12 cellular contexts compared by ENCODE assay signal in the genomic region with DNA sequence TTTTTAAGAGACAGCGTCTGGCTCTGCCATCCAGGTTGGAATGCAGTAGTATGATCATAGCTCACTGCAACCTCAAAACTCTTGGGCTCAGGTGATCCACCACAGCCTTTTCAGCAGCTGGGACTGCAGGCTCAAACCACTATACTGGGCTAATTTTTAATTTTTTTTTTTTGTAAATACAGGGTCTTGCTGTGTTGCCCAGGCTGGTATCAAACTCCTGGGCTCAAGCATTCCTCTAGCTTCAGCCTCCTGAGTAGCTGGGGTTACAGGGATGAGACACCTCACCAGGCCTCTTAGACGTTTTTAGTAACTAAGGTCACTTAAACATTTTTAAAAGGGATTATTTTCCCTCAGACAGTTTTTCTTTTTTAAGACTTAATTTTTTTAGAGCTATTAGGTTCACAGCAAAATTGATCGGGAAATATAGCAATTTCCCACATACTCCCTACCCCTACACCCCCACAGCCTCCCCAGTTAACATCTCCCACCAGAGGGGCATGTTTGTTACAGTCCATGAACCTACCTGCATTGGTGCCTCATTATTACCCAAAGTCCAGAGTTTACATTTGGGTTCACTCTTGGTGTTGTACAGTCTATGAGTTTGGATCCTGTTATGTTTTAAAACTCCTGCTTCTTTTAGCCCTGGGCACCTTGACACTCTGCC. TPM values are rescaled to one million over a fixed set of nuclear protein-coding genes. Genes with fewer than 3 reads are reported as not detected.
DNase-seq lines count a peak whose midpoint lies in the region; ATAC-seq and TF ChIP-seq lines count a peak whose summit lies in the region.
"Had no signal": no experiment of that assay in that cellular context is flagged by ENCODE, and none has a peak within 500 bp of the region (broad histone marks: within the 10 kb centered on the region; RNA-seq: fewer than 3 reads in every experiment).

No MANE protein-coding gene starts in this region.

- H3K4me1 ChIP-seq in heart left ventricle (peaks cover 11 to 64% (median 43%) of the 10 kb centered on the region in 12 donors), right atrium auricular region (peaks cover 0 to 56% of the 10 kb centered on the region in 2 donors), mesodermal cell (ENCODE audit: control insufficient read depth, insufficient read depth, low read length, poor library complexity, severe bottlenecking) (peaks cover 34% of the 10 kb centered on the region), vagina (peaks cover 63% of the 10 kb centered on the region), uterus (peaks cover 0 to 19% of the 10 kb centered on the region in 2 donors)

- peaks cover 0 to 8% (median 0%) of the 10 kb centered on the region in 9 donors for H3K36me3 ChIP-seq in heart left ventricle
- H3K36me3 ChIP-seq in right atrium auricular region: no peaks in the 10 kb centered on the region
- peaks cover 56% of the 10 kb centered on the region for H3K36me3 ChIP-seq in mesodermal cell (ENCODE audit: control insufficient read depth, insufficient read depth, low read length)
- no peaks in the 10 kb centered on the region for H3K36me3 ChIP-seq in vagina
- H3K36me3 ChIP-seq in uterus: no peaks in the 10 kb centered on the region

- H3K9me3 Mint-ChIP-seq in activated naive CD8-positive, alpha-beta T cell treated with anti-CD3 and anti-CD28 coated beads, Interleukin-2, amount 50 U/mL, for 24 hours: no peaks in the 10 kb centered on the region

- 76 to 88% (median 82%) methylated on average over 3 of the region's 3 CpGs for WGBS in heart left ventricle, 4 donors
- WGBS in mesodermal cell (ENCODE audit: insufficient coverage in 2 of 2), 2 experiments: 100% methylated on average over 1 of the region's 3 CpGs

- H3K4me3 ChIP-seq in heart left ventricle (peak overlapping the region in 7 of 12 donors; percentile 58 to 90 (median 75)), right atrium auricular region (no peak overlapping the region), mesodermal cell (ENCODE audit: extremely low read depth, insufficient read depth, low read length, poor library complexity, severe bottlenecking) (peak overlapping the region; percentile 58), vagina (peak overlapping the region; percentile 59 to 82), uterus (no peak overlapping the region)

- DNase-seq in heart left ventricle: peak in 1 of 5 donors; percentile 4
- DNase-seq in right atrium auricular region (ENCODE audit: low spot score): no peak
- no peak for DNase-seq in activated naive CD8-positive, alpha-beta T cell treated with anti-CD3 and anti-CD28 coated beads, Interleukin-2, amount 50 U/mL, for 24 hours
- no peak for DNase-seq in vagina (ENCODE audit: extremely low spot score in 2 of 2)
- DNase-seq in HCEC 1CT: no peak
- DNase-seq in EL: no peak
- DNase-seq in uterus: no peak
- DNase-seq: stimulated activated CD4-positive, alpha-beta T cell treated with anti-CD3 and anti-CD28 coated beads, Interleukin-1b, Interleukin-23, amount 100 ng/mL, for 48 hours had no signal

- H3K36me3 Mint-ChIP-seq in activated naive CD8-positive, alpha-beta T cell treated with anti-CD3 and anti-CD28 coated beads, Interleukin-2, amount 50 U/mL, for 24 hours (ENCODE audit: low read depth): peaks cover 27% of the 10 kb centered on the region

- H3K27ac ChIP-seq in heart left ventricle (peak overlapping the region in 1 of 12 donors; percentile 12), right atrium auricular region (no peak overlapping the region), mesodermal cell (ENCODE audit: low read depth, low read length, severe bottlenecking) (peak overlapping the region; percentile 71), vagina (no peak overlapping the region), uterus (no peak overlapping the region)

- H3K4me3 Mint-ChIP-seq in activated naive CD8-positive, alpha-beta T cell treated with anti-CD3 and anti-CD28 coated beads, Interleukin-2, amount 50 U/mL, for 24 hours: peak overlapping the region; percentile 83

- peak overlapping the region; percentile 31 for H3K27ac Mint-ChIP-seq in activated naive CD8-positive, alpha-beta T cell treated with anti-CD3 and anti-CD28 coated beads, Interleukin-2, amount 50 U/mL, for 24 hours

- H3K4me1 Mint-ChIP-seq in activated naive CD8-positive, alpha-beta T cell treated with anti-CD3 and anti-CD28 coated beads, Interleukin-2, amount 50 U/mL, for 24 hours: peaks cover 71% of the 10 kb centered on the region

- H3K27me3 ChIP-seq in heart left ventricle (no peaks in the 10 kb centered on the region), right atrium auricular region (no peaks in the 10 kb centered on the region), vagina (no peaks in the 10 kb centered on the region), uterus (no peaks in the 10 kb centered on the region)

- no peak for TF ChIP-seq POLR2A in heart left ventricle (IDR thresholded peaks at IDR 0.05)
- TF ChIP-seq POLR2A in vagina (IDR thresholded peaks at IDR 0.05): no peak
- no peak for TF ChIP-seq POLR2A in uterus (IDR thresholded peaks at IDR 0.05)

- H3K9me3 ChIP-seq in heart left ventricle: no peaks in the 10 kb centered on the region
- no peaks in the 10 kb centered on the region for H3K9me3 ChIP-seq in right atrium auricular region
- H3K9me3 ChIP-seq in mesodermal cell (ENCODE audit: control insufficient read depth, low read length): no peaks in the 10 kb centered on the region
- H3K9me3 ChIP-seq in vagina: no peaks in the 10 kb centered on the region
- H3K9me3 ChIP-seq in uterus: no peaks in the 10 kb centered on the region

- TF ChIP-seq CTCF in heart left ventricle (IDR thresholded peaks at IDR 0.05): no peak
- no peak for TF ChIP-seq CTCF in right atrium auricular region (IDR thresholded peaks at IDR 0.05)
- no peak for TF ChIP-seq CTCF in vagina (IDR thresholded peaks at IDR 0.05)
- no peak for TF ChIP-seq CTCF in uterus (IDR thresholded peaks at IDR 0.05)

- H3K27me3 Mint-ChIP-seq in activated naive CD8-positive, alpha-beta T cell treated with anti-CD3 and anti-CD28 coated beads, Interleukin-2, amount 50 U/mL, for 24 hours: no peaks in the 10 kb centered on the region

- intact Hi-C loops in heart left ventricle (cut with DNase I) (loop anchor here in 9 of 10 donors (5.0 kb wide), 5 partner anchors 33 to 53 kb away; no protein-coding TSS in a partner anchor), vagina (cut with DNase I) (no loop called here), uterus (cut with DNase I; ENCODE audit: low total_unique reads) (no loop called here)

- ATAC-seq in heart left ventricle: no peak
- no peak for ATAC-seq in activated naive CD8-positive, alpha-beta T cell treated with anti-CD3 and anti-CD28 coated beads, Interleukin-2, amount 50 U/mL, for 24 hours
- ATAC-seq: HCT116, left lobe of liver had no signal

RNA-seq across cellular contexts. Expression of gene BCR, which starts 3.9 kb away (rescaled TPM):
- 10 to 100 TPM; 24.0 to 51.1 (median 29.3) TPM for total RNA-seq in heart left ventricle
- 10 to 100 TPM; 12.6 to 22.4 TPM for polyA plus RNA-seq in heart left ventricle
- total RNA-seq in right atrium auricular region: 10 to 100 TPM; 27.0 to 41.3 TPM
- polyA plus RNA-seq in mesodermal cell (2013, experiment 1 of 2): 34.1 TPM
- polyA plus RNA-seq in mesodermal cell (2013, experiment 2 of 2): 32.9 TPM
- 52.5 TPM for total RNA-seq in vagina
- total RNA-seq in uterus: 10 to 100 TPM; 10.6 to 93.3 (median 28.3) TPM

RNA-seq across cellular contexts. Expression of gene RAB36, which starts 39.0 kb away (rescaled TPM):
- total RNA-seq in heart left ventricle (1 to 10 TPM in 2 of 9 donors, under 1 TPM in 7; 0.25 to 3.2 (median 0.54) TPM), right atrium auricular region (1 to 10 TPM in 1 of 2 donors, under 1 TPM in 1; 0.59 to 2.0 TPM), vagina (3.2 TPM), uterus (10 to 100 TPM in 3 of 4 donors, 1 to 10 TPM in 1; 8.8 to 28.7 (median 14.7) TPM)
- polyA plus RNA-seq in heart left ventricle: under 1 TPM; 0.11 to 0.55 TPM
- 2.9 TPM for polyA plus RNA-seq in mesodermal cell (2013, experiment 1 of 2)
- polyA plus RNA-seq in mesodermal cell (2013, experiment 2 of 2): 1.7 TPM
- total RNA-seq: T-helper 1 cell treated with Interleukin-12 subunit alpha and Interleukin-12 subunit beta and Interleukin-4 antibody, amounts not matched to agents 30 ng/mL and 1 ng/mL, for 36 hours had no signal

RNA-seq across cellular contexts. Expression of gene RSPH14, which starts 42.4 kb away (rescaled TPM):
- total RNA-seq in heart left ventricle (not detected), right atrium auricular region (not detected), vagina (not detected), uterus (1 to 10 TPM in 2 of 4 donors, not detected in 2; 1.9 to 3.1 TPM)
- not detected for polyA plus RNA-seq in heart left ventricle
- 0.48 TPM for polyA plus RNA-seq in mesodermal cell (2013, experiment 1 of 2)
- 0.66 TPM for polyA plus RNA-seq in mesodermal cell (2013, experiment 2 of 2)
- total RNA-seq: T-helper 1 cell treated with Interleukin-12 subunit alpha and Interleukin-12 subunit beta and Interleukin-4 antibody, amounts not matched to agents 30 ng/mL and 1 ng/mL, for 36 hours had no signal

Comparison
In these comparisons a context has a peak if more than half of its experiments do, and no peak if none do; other contexts are left out.
1. H3K4me3 ChIP-seq: peak in heart left ventricle (7 of 12), mesodermal cell (single experiment) and vagina (2 of 2); none in right atrium auricular region (0 of 2) and uterus (0 of 2).
2. intact Hi-C loops: an anchor here in heart left ventricle (5.0 kb wide); none called in vagina and uterus.